ENCODE assay signal across 24 cellular contexts in genomic region chr9:744046-744712, GRCh38.
DNase-seq lines count a peak whose midpoint lies in the region; ATAC-seq and TF ChIP-seq lines count a peak whose summit lies in the region.
"Had no signal": no experiment of that assay in that cellular context is flagged by ENCODE, and none has a peak within 500 bp of the region (broad histone marks: within the 10 kb centered on the region; RNA-seq: fewer than 3 reads in every experiment).

No MANE protein-coding gene starts in this region.

- H3K14ac ChIP-seq in trophoblast cell (ENCODE audit: low read length), result no peak overlapping the region

- peaks cover 3% of the 10 kb centered on the region for H3K79me1 ChIP-seq in trophoblast cell (ENCODE audit: low read length)

- H3K18ac ChIP-seq in trophoblast cell (ENCODE audit: low read length), result no peak overlapping the region

- TF ChIP-seq CTCF in endodermal cell (conservative IDR thresholded peaks at IDR 0.05) (peak; percentile 31), neural crest cell (conservative IDR thresholded peaks at IDR 0.05) (no peak), tibial artery (IDR thresholded peaks at IDR 0.05) (no peak)

- no peak overlapping the region for H3K4ac ChIP-seq in trophoblast cell (ENCODE audit: low read depth, low read length)

- 94 to 98% methylated on average over 6 to 9 of the region's 9 CpGs for WGBS in endodermal cell (ENCODE audit: insufficient coverage in 1 of 2, insufficient read length in 1 of 2), 2 experiments
- WGBS in trophoblast cell (ENCODE audit: extremely low coverage, insufficient coverage, insufficient read length), result no CpG with 5 or more reads among the region's 9 CpGs

- H4K91ac ChIP-seq in trophoblast cell (ENCODE audit: low read depth, low read length), result no peak overlapping the region

- no peak overlapping the region for H4K8ac ChIP-seq in trophoblast cell (ENCODE audit: low read depth, low read length)

- H2BK5ac ChIP-seq in trophoblast cell (ENCODE audit: low read depth, low read length, poor library complexity), result no peak overlapping the region

- no peak overlapping the region for H3K23ac ChIP-seq in trophoblast cell (ENCODE audit: low read length)

- ATAC-seq in HG02571 (IDR thresholded peaks at IDR 0.05; ENCODE audit: unreplicated experiment), result no peak
- ATAC-seq: activated CD8-positive, alpha-beta memory T cell treated with anti-CD3 and anti-CD28 coated beads, Interleukin-2, amount 10 ng/mL, durations not matched to agents 7 days and 5 days; esophagus mucosa; naive thymus-derived CD8-positive, alpha-beta T cell had no signal

- no peak overlapping the region for H2AK5ac ChIP-seq in trophoblast cell (ENCODE audit: low read length)

- H3K36me3 Mint-ChIP-seq in endodermal cell (ENCODE audit: low read depth), result peaks cover 64% of the 10 kb centered on the region
- H3K36me3 Mint-ChIP-seq in neural crest cell (ENCODE audit: low read depth), result peaks cover 15% of the 10 kb centered on the region

- H3K4me2 ChIP-seq in trophoblast cell (ENCODE audit: low read length), result no peak overlapping the region

- intact Hi-C loops in tibial artery (cut with DNase I; ENCODE audit: low total_unique reads), result no loop called here

- H2BK12ac ChIP-seq in trophoblast cell (ENCODE audit: low read length), result no peak overlapping the region

- H2AFZ ChIP-seq in trophoblast cell (ENCODE audit: insufficient read depth, low read length, poor library complexity), result no peak overlapping the region

- H3K9me3 Mint-ChIP-seq in endodermal cell, result no peaks in the 10 kb centered on the region
- no peaks in the 10 kb centered on the region for H3K9me3 Mint-ChIP-seq in neural crest cell
- H3K9me3 Mint-ChIP-seq: activated CD4-positive, alpha-beta T cell treated with anti-CD3 and anti-CD28 coated beads, Interleukin-2, amount 10 ng/mL, durations not matched to agents 24 days and 14 days; activated naive CD4-positive, alpha-beta T cell treated with anti-CD3 and anti-CD28 coated beads, Interleukin-2, amount 50 U/mL, for 24 hours; activated T-helper 1 cell treated with anti-CD3 and anti-CD28 coated beads, Interleukin-12 subunit alpha, Interleukin-12 subunit beta, Interleukin-2, Interleukin-4 antibody, amounts not matched to agents 30 ng/mL and 10 ng/mL and 1 ng/mL, durations not matched to agents 14 hours and 24 hours and 36 hours; naive thymus-derived CD8-positive, alpha-beta T cell had no signal

- peaks cover 46% of the 10 kb centered on the region for H3K4me1 Mint-ChIP-seq in endodermal cell
- no peaks in the 10 kb centered on the region for H3K4me1 Mint-ChIP-seq in neural crest cell

- H3K27ac Mint-ChIP-seq in endodermal cell (peak overlapping the region; percentile 40), neural crest cell (ENCODE audit: unreplicated experiment) (peak overlapping the region; percentile 62)
- H3K27ac Mint-ChIP-seq: activated CD4-positive, alpha-beta T cell treated with anti-CD3 and anti-CD28 coated beads, Interleukin-2, amount 10 ng/mL, durations not matched to agents 24 days and 14 days; activated CD8-positive, alpha-beta memory T cell treated with anti-CD3 and anti-CD28 coated beads, Interleukin-2, amount 10 ng/mL, durations not matched to agents 7 days and 5 days; activated naive CD4-positive, alpha-beta T cell treated with anti-CD3 and anti-CD28 coated beads, Interleukin-2, amount 50 U/mL, for 24 hours; activated T-helper 1 cell treated with anti-CD3 and anti-CD28 coated beads, Interleukin-12 subunit alpha, Interleukin-12 subunit beta, Interleukin-2, Interleukin-4 antibody, amounts not matched to agents 30 ng/mL and 10 ng/mL and 1 ng/mL, durations not matched to agents 14 hours and 24 hours and 36 hours; B cell; naive thymus-derived CD8-positive, alpha-beta T cell had no signal

- H3K4me1 ChIP-seq in endodermal cell (ENCODE audit: control insufficient read depth, insufficient read depth, low read length), result peaks cover 15% of the 10 kb centered on the region
- peaks cover 0 to 69% (median 28%) of the 10 kb centered on the region in 4 donors for H3K4me1 ChIP-seq in tibial artery
- H3K4me1 ChIP-seq in trophoblast cell (ENCODE audit: control insufficient read depth in 1 of 2, insufficient read depth in 2 of 2, low read length in 2 of 2), result peaks cover 0 to 8% of the 10 kb centered on the region in 2 experiments

- H3K9ac ChIP-seq in endodermal cell (ENCODE audit: extremely low read depth, low read length, poor library complexity, severe bottlenecking), result no peak overlapping the region
- no peak overlapping the region for H3K9ac ChIP-seq in trophoblast cell (ENCODE audit: low read length)

- no peaks in the 10 kb centered on the region for H3K27me3 Mint-ChIP-seq in endodermal cell (ENCODE audit: insufficient read depth)
- H3K27me3 Mint-ChIP-seq in neural crest cell (ENCODE audit: low read depth), result no peaks in the 10 kb centered on the region
- H3K27me3 Mint-ChIP-seq: activated CD4-positive, alpha-beta T cell treated with anti-CD3 and anti-CD28 coated beads, Interleukin-2, amount 10 ng/mL, durations not matched to agents 24 days and 14 days; activated naive CD4-positive, alpha-beta T cell treated with anti-CD3 and anti-CD28 coated beads, Interleukin-2, amount 50 U/mL, for 24 hours; B cell had no signal

- no peaks in the 10 kb centered on the region for H3K79me2 ChIP-seq in trophoblast cell (ENCODE audit: control insufficient read depth, insufficient read depth, low read length, poor library complexity)

- H3K4me3 Mint-ChIP-seq in endodermal cell (no peak overlapping the region), neural crest cell (no peak overlapping the region)
- H3K4me3 Mint-ChIP-seq: activated CD4-positive, alpha-beta T cell treated with anti-CD3 and anti-CD28 coated beads, Interleukin-2, amount 10 ng/mL, durations not matched to agents 24 days and 14 days; activated CD8-positive, alpha-beta memory T cell treated with anti-CD3 and anti-CD28 coated beads, Interleukin-2, amount 10 ng/mL, durations not matched to agents 7 days and 5 days; activated naive CD4-positive, alpha-beta T cell treated with anti-CD3 and anti-CD28 coated beads, Interleukin-2, amount 50 U/mL, for 24 hours; activated T-helper 1 cell treated with anti-CD3 and anti-CD28 coated beads, Interleukin-12 subunit alpha, Interleukin-12 subunit beta, Interleukin-2, Interleukin-4 antibody, amounts not matched to agents 30 ng/mL and 10 ng/mL and 1 ng/mL, durations not matched to agents 14 hours and 24 hours and 36 hours; B cell; naive thymus-derived CD8-positive, alpha-beta T cell had no signal

- H2BK120ac ChIP-seq in trophoblast cell (ENCODE audit: insufficient read depth, low read length, poor library complexity), result no peak overlapping the region

- H3K9me3 ChIP-seq in endodermal cell (ENCODE audit: control insufficient read depth, low read length) (no peaks in the 10 kb centered on the region), tibial artery (no peaks in the 10 kb centered on the region), trophoblast cell (ENCODE audit: insufficient read depth, low read depth, low read length) (peaks cover 2% of the 10 kb centered on the region)
- H3K9me3 ChIP-seq: SJSA1 had no signal

- H3K36me3 ChIP-seq in endodermal cell (ENCODE audit: control insufficient read depth, insufficient read depth, low read length) (peaks cover 26% of the 10 kb centered on the region), tibial artery (peaks cover 64 to 88% (median 82%) of the 10 kb centered on the region in 3 donors), trophoblast cell (ENCODE audit: control insufficient read depth in 1 of 2, insufficient read depth in 2 of 2, low read length in 2 of 2) (peaks cover 58 to 78% of the 10 kb centered on the region in 2 experiments)

- peak; percentile 36 for DNase-seq in NCI-H82 (lab: John Stamatoyannopoulos, UW)
- DNase-seq in NCI-H82 treated with DMSO at 0.1 percent for 48 hours (lab: John Stamatoyannopoulos, UW; ENCODE audit: unreplicated experiment), result no peak
- no peak for DNase-seq in endodermal cell
- DNase-seq in neural crest cell (ENCODE audit: low read depth, low spot score), result no peak
- DNase-seq in tibial artery, result peak in 1 of 2 donors; percentile 53
- DNase-seq in activated CD8-positive, alpha-beta memory T cell treated with anti-CD3 and anti-CD28 coated beads for 24 hours, result no peak
- DNase-seq in trophoblast cell, result no peak
- DNase-seq: 8988T; activated CD4-positive, alpha-beta T cell treated with anti-CD3 and anti-CD28 coated beads, Interleukin-2, amount 10 ng/mL, durations not matched to agents 24 days and 14 days; activated CD8-positive, alpha-beta memory T cell treated with anti-CD3 and anti-CD28 coated beads, Interleukin-2, amount 10 ng/mL, durations not matched to agents 7 days and 5 days; COR-L47; effector CD8-positive, alpha-beta T cell; Kasumi-1; naive thymus-derived CD8-positive, alpha-beta T cell; NCI-H1048; NCI-H187 treated with DMSO at 0.1 percent for 48 hours; NCI-H2227 treated with DMSO at 0.1 percent for 48 hours; stimulated activated CD4-positive, alpha-beta T cell treated with anti-CD3 and anti-CD28 coated beads, Interleukin-1b, Interleukin-23, amount 100 ng/mL, for 48 hours had no signal

- H3K4me3 ChIP-seq in endodermal cell (ENCODE audit: low read length), result no peak overlapping the region
- H3K4me3 ChIP-seq in tibial artery, result no peak overlapping the region
- no peak overlapping the region for H3K4me3 ChIP-seq in trophoblast cell (ENCODE audit: low read depth, low read length)
- H3K4me3 ChIP-seq: SJSA1 had no signal

- no peak overlapping the region for H4K12ac ChIP-seq in trophoblast cell (ENCODE audit: low read depth, low read length)

- H3K27me3 ChIP-seq in endodermal cell (ENCODE audit: control insufficient read depth, insufficient read depth, low read length, poor library complexity, severe bottlenecking) (no peaks in the 10 kb centered on the region), tibial artery (no peaks in the 10 kb centered on the region), trophoblast cell (ENCODE audit: insufficient read depth, low read length) (no peaks in the 10 kb centered on the region)
- H3K27me3 ChIP-seq: SJSA1 had no signal

- no peak overlapping the region for H3K27ac ChIP-seq in endodermal cell (ENCODE audit: low read depth, low read length)
- peak overlapping the region; percentile 45 to 80 for H3K27ac ChIP-seq in tibial artery
- no peak overlapping the region for H3K27ac ChIP-seq in trophoblast cell (ENCODE audit: low read depth, low read length)
- H3K27ac ChIP-seq: SJSA1 had no signal

Comparison
In these comparisons a context has a peak if more than half of its experiments do, and no peak if none do; other contexts are left out.
1. H3K27ac ChIP-seq: peak in tibial artery (2 of 2); none in endodermal cell (single experiment) and trophoblast cell (single experiment).